ENCODE assay signal across 10 cellular contexts in the genomic region with DNA sequence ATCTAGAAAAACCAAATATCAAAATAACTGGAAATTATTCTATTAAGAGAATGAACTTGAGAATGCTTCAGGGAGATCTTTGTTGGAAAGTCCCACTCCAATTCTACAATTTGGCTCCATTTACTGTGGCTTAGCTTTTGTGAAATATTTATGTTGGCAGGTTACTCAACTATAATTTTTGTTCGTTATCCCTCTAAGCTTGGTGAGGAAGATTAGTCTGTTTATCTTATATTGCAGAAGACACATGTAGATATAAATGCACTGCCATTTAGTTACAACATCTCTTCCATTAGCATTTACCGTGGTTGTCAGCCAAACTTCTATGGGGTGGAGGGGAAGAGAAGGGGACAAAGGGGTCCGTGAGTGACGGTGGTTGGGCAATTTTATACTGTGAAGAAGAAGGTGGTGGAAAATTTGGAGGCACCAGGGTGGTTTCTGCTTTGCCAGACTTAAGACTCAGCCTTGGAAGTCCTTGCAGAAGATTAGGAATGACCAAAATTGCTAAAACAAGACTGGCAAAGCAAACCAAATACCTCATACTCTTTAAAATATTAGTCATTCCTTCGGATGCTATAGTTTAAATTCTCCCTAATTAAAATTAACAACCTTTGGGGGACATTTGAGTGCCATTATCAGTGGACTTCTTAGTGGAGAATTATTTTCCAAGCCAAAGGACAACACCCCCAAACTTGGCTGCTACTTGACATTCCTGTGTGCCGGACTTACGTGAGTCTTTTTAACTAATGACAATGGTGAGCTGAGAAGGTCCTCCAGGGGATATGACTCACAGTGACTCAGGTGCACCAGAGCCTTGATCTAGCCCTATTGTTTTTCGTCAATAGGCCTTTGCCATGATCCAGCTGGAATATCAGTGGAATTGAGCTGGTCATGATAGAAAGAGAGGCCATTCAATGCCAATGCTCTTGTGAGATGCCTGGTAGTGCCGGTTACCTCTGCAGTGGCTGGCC.
DNase-seq lines count a peak whose midpoint lies in the region; ATAC-seq and TF ChIP-seq lines count a peak whose summit lies in the region.
"Had no signal": no experiment of that assay in that cellular context is flagged by ENCODE, and none has a peak within 500 bp of the region (broad histone marks: within the 10 kb centered on the region; RNA-seq: fewer than 3 reads in every experiment).

No MANE protein-coding gene starts in this region.

- H3K36me3 ChIP-seq in brain microvascular endothelial cell (replicated peaks) (no peaks in the 10 kb centered on the region), kidney epithelial cell (ENCODE audit: control insufficient read depth, insufficient read depth, low read length) (no peaks in the 10 kb centered on the region)
- H3K36me3 ChIP-seq: ovary had no signal

- H3K4me3 Mint-ChIP-seq in Calu3 (ENCODE audit: low read depth, unreplicated experiment): no peak overlapping the region
- no peak overlapping the region for H3K4me3 Mint-ChIP-seq in activated CD4-positive, alpha-beta T cell treated with anti-CD3 and anti-CD28 coated beads, Interleukin-2, amount 10 ng/mL, durations not matched to agents 7 days and 5 days
- no peak overlapping the region for H3K4me3 Mint-ChIP-seq in stimulated activated naive CD8-positive, alpha-beta T cell treated with anti-CD3 and anti-CD28 coated beads, Interleukin-15, amount 100 ng/mL, for 72 hours

- H3K27me3 ChIP-seq in brain microvascular endothelial cell (replicated peaks): no peaks in the 10 kb centered on the region
- H3K27me3 ChIP-seq in kidney epithelial cell (ENCODE audit: control insufficient read depth, insufficient read depth, low read length): no peaks in the 10 kb centered on the region
- H3K27me3 ChIP-seq: ovary had no signal

- H3K4me1 Mint-ChIP-seq in Calu3 (ENCODE audit: low read depth, unreplicated experiment): peaks cover 26% of the 10 kb centered on the region
- peaks cover 35% of the 10 kb centered on the region for H3K4me1 Mint-ChIP-seq in activated CD4-positive, alpha-beta T cell treated with anti-CD3 and anti-CD28 coated beads, Interleukin-2, amount 10 ng/mL, durations not matched to agents 7 days and 5 days
- peaks cover 37% of the 10 kb centered on the region for H3K4me1 Mint-ChIP-seq in stimulated activated naive CD8-positive, alpha-beta T cell treated with anti-CD3 and anti-CD28 coated beads, Interleukin-15, amount 100 ng/mL, for 72 hours

- intact Hi-C loops in Calu3 (cut with micrococcal nuclease; ENCODE audit: unreplicated experiment): no loop called here

- CTCF ChIA-PET in Calu3 (lab: Charles Lee): no interaction called here
- CTCF ChIA-PET in activated CD4-positive, alpha-beta T cell treated with anti-CD3 and anti-CD28 coated beads, Interleukin-2, amount 10 ng/mL, durations not matched to agents 7 days and 5 days (lab: Charles Lee): interaction anchor here (0.6 to 1.2 kb wide), 2 partner anchors 10 to 40 kb away, joined by 3 to 4 read pairs; no protein-coding TSS in a partner anchor

- H3K4me3 ChIP-seq in brain microvascular endothelial cell (ENCODE audit: low read depth, low read length): no peak overlapping the region
- no peak overlapping the region for H3K4me3 ChIP-seq in kidney epithelial cell (ENCODE audit: low read depth, low read length)
- H3K4me3 ChIP-seq: ovary had no signal

- ATAC-seq in stimulated activated naive CD8-positive, alpha-beta T cell treated with anti-CD3 and anti-CD28 coated beads, Interleukin-15, amount 100 ng/mL, for 72 hours: no peak

- in situ Hi-C loops in brain microvascular endothelial cell (cut with HindIII; ENCODE audit: low pct_ligation_motif_present, low sequenced_read_pairs): no loop called here

- H3K36me3 Mint-ChIP-seq in Calu3 (ENCODE audit: insufficient read depth, unreplicated experiment): no peaks in the 10 kb centered on the region
- H3K36me3 Mint-ChIP-seq in activated CD4-positive, alpha-beta T cell treated with anti-CD3 and anti-CD28 coated beads, Interleukin-2, amount 10 ng/mL, durations not matched to agents 7 days and 5 days (ENCODE audit: low read depth): peaks cover 6% of the 10 kb centered on the region

- POLR2A ChIA-PET in activated CD4-positive, alpha-beta T cell treated with anti-CD3 and anti-CD28 coated beads, Interleukin-2, amount 10 ng/mL, durations not matched to agents 7 days and 5 days (lab: Charles Lee): no interaction called here

- DNase-seq in Calu3: peak; percentile 53
- DNase-seq in LHCN-M2 (ENCODE audit: low read depth): peak; percentile 40
- peak; percentile 68 for DNase-seq in brain microvascular endothelial cell
- DNase-seq in kidney epithelial cell (ENCODE audit: low read depth): peak; percentile 86
- no peak for DNase-seq in activated CD4-positive, alpha-beta T cell treated with anti-CD3 and anti-CD28 coated beads, Interleukin-2, amount 50 U/mL, for 1 hour
- DNase-seq in activated CD4-positive, alpha-beta T cell treated with anti-CD3 and anti-CD28 coated beads, Interleukin-2, amount 10 ng/mL, durations not matched to agents 7 days and 5 days: no peak
- no peak for DNase-seq in SKM-1 (lab: John Stamatoyannopoulos, UW; ENCODE audit: unreplicated experiment)
- DNase-seq in stimulated activated naive CD8-positive, alpha-beta T cell treated with anti-CD3 and anti-CD28 coated beads, Interleukin-15, amount 100 ng/mL, for 72 hours: no peak
- DNase-seq: NCI-H2029, ovary had no signal

- H3K27ac ChIP-seq in brain microvascular endothelial cell: no peak overlapping the region
- H3K27ac ChIP-seq: ovary had no signal

- TF ChIP-seq CTCF in Calu3 (IDR thresholded peaks at IDR 0.05; ENCODE audit: unreplicated experiment): no peak
- TF ChIP-seq CTCF in brain microvascular endothelial cell (IDR thresholded peaks at IDR 0.05; ENCODE audit: low read depth, low read length, missing control alignments): no peak
- no peak for TF ChIP-seq CTCF in kidney epithelial cell (IDR thresholded peaks at IDR 0.05; ENCODE audit: insufficient read depth, low read length, poor library complexity, severe bottlenecking)

- BruUV-seq in Calu3 (replicated peaks; lab: Mats Ljungman, UMichigan): no TSS peak

- no peak overlapping the region for H3K27ac Mint-ChIP-seq in Calu3 (ENCODE audit: unreplicated experiment)
- no peak overlapping the region for H3K27ac Mint-ChIP-seq in activated CD4-positive, alpha-beta T cell treated with anti-CD3 and anti-CD28 coated beads, Interleukin-2, amount 10 ng/mL, durations not matched to agents 7 days and 5 days
- H3K27ac Mint-ChIP-seq in stimulated activated naive CD8-positive, alpha-beta T cell treated with anti-CD3 and anti-CD28 coated beads, Interleukin-15, amount 100 ng/mL, for 72 hours: no peak overlapping the region

- peaks cover 2% of the 10 kb centered on the region for H3K9me3 Mint-ChIP-seq in Calu3 (ENCODE audit: low read depth, unreplicated experiment)
- peaks cover 6% of the 10 kb centered on the region for H3K9me3 Mint-ChIP-seq in activated CD4-positive, alpha-beta T cell treated with anti-CD3 and anti-CD28 coated beads, Interleukin-2, amount 10 ng/mL, durations not matched to agents 7 days and 5 days
- no peaks in the 10 kb centered on the region for H3K9me3 Mint-ChIP-seq in stimulated activated naive CD8-positive, alpha-beta T cell treated with anti-CD3 and anti-CD28 coated beads, Interleukin-15, amount 100 ng/mL, for 72 hours

- peaks cover 12% of the 10 kb centered on the region for H3K27me3 Mint-ChIP-seq in Calu3 (ENCODE audit: unreplicated experiment)
- H3K27me3 Mint-ChIP-seq in activated CD4-positive, alpha-beta T cell treated with anti-CD3 and anti-CD28 coated beads, Interleukin-2, amount 10 ng/mL, durations not matched to agents 7 days and 5 days: peaks cover 5% of the 10 kb centered on the region
- H3K27me3 Mint-ChIP-seq in stimulated activated naive CD8-positive, alpha-beta T cell treated with anti-CD3 and anti-CD28 coated beads, Interleukin-15, amount 100 ng/mL, for 72 hours: no peaks in the 10 kb centered on the region

Comparison
In these comparisons a context has a peak if more than half of its experiments do, and no peak if none do; other contexts are left out.
1. DNase-seq: peak in Calu3 (single experiment), LHCN-M2 (single experiment), brain microvascular endothelial cell (single experiment) and kidney epithelial cell (single experiment); none in activated CD4-positive, alpha-beta T cell treated with anti-CD3 and anti-CD28 coated beads, Interleukin-2, amount 50 U/mL, for 1 hour (single experiment), activated CD4-positive, alpha-beta T cell treated with anti-CD3 and anti-CD28 coated beads, Interleukin-2, amount 10 ng/mL, durations not matched to agents 7 days and 5 days (single experiment), SKM-1 (single experiment) and stimulated activated naive CD8-positive, alpha-beta T cell treated with anti-CD3 and anti-CD28 coated beads, Interleukin-15, amount 100 ng/mL, for 72 hours (0 of 2).